Comparison of ENCODE assay signal across 24 cellular contexts in genomic region chr4:7366958-7367353, GRCh38.
DNase-seq lines count a peak whose midpoint lies in the region; ATAC-seq and TF ChIP-seq lines count a peak whose summit lies in the region.
"Had no signal": no experiment of that assay in that cellular context is flagged by ENCODE, and none has a peak within 500 bp of the region (broad histone marks: within the 10 kb centered on the region; RNA-seq: fewer than 3 reads in every experiment).

No MANE protein-coding gene starts in this region.

- H3K9ac ChIP-seq in SK-N-SH: no peak overlapping the region
- no peak overlapping the region for H3K9ac ChIP-seq in endodermal cell (ENCODE audit: extremely low read depth, low read length, poor library complexity, severe bottlenecking)
- H3K9ac ChIP-seq in neural progenitor cell: no peak overlapping the region
- H3K9ac ChIP-seq: GM23248 had no signal

- H3K4me1 ChIP-seq in SK-N-SH (ENCODE audit: control insufficient read depth in 1 of 2, insufficient read depth in 2 of 2, low read depth in 1 of 2, low read length in 1 of 2) (peaks cover 5 to 22% of the 10 kb centered on the region in 2 experiments; a peak in 1 of 4 replicates), endodermal cell (ENCODE audit: control insufficient read depth, insufficient read depth, low read length) (no peaks in the 10 kb centered on the region), neural progenitor cell (peaks cover 4% of the 10 kb centered on the region), upper lobe of right lung (peaks cover 19% of the 10 kb centered on the region)
- H3K4me1 ChIP-seq: SJCRH30 had no signal

- H3K27me3 Mint-ChIP-seq in endodermal cell (ENCODE audit: insufficient read depth) (peaks cover 58% of the 10 kb centered on the region), neural progenitor cell (ENCODE audit: insufficient read depth, low read depth) (peaks cover 3% of the 10 kb centered on the region)
- peaks cover 3% of the 10 kb centered on the region for H3K27me3 Mint-ChIP-seq in activated naive CD4-positive, alpha-beta T cell treated with anti-CD3 and anti-CD28 coated beads for 36 hours (ENCODE audit: low read depth)
- H3K27me3 Mint-ChIP-seq: B cell had no signal

- H3K9me3 ChIP-seq in SK-N-SH (no peaks in the 10 kb centered on the region), endodermal cell (ENCODE audit: control insufficient read depth, low read length) (no peaks in the 10 kb centered on the region), neural progenitor cell (ENCODE audit: low read depth) (no peaks in the 10 kb centered on the region), upper lobe of right lung (no peaks in the 10 kb centered on the region)
- H3K9me3 ChIP-seq: MG63, SJCRH30 had no signal

- peak overlapping the region; percentile 20 for H3K27ac Mint-ChIP-seq in endodermal cell
- no peak overlapping the region for H3K27ac Mint-ChIP-seq in neural progenitor cell
- no peak overlapping the region for H3K27ac Mint-ChIP-seq in activated naive CD4-positive, alpha-beta T cell treated with anti-CD3 and anti-CD28 coated beads for 36 hours
- H3K27ac Mint-ChIP-seq: B cell, H9 had no signal

- CTCF ChIA-PET in SK-N-SH (lab: Yijun Ruan, JAX): interaction anchor here (0.6 to 0.9 kb wide), 2 partner anchors 31 to 293 kb away, joined by 3 to 5 read pairs; no protein-coding TSS in a partner anchor
- CTCF ChIA-PET in activated naive CD4-positive, alpha-beta T cell treated with anti-CD3 and anti-CD28 coated beads for 36 hours (lab: Charles Lee): no interaction called here

- TF ChIP-seq RAD21 in SK-N-SH (IDR thresholded peaks at IDR 0.05; ENCODE audit: low read length): no peak

- H3K27ac ChIP-seq in SK-N-SH (ENCODE audit: low read depth in 2 of 2, low read length in 1 of 2) (no peak overlapping the region), endodermal cell (ENCODE audit: low read depth, low read length) (no peak overlapping the region), neural progenitor cell (no peak overlapping the region), upper lobe of right lung (no peak overlapping the region)
- H3K27ac ChIP-seq: 22Rv1, GM23248, PC-9, SJCRH30 had no signal

- H3K36me3 Mint-ChIP-seq in endodermal cell (ENCODE audit: low read depth): no peaks in the 10 kb centered on the region
- H3K36me3 Mint-ChIP-seq in neural progenitor cell: no peaks in the 10 kb centered on the region
- no peaks in the 10 kb centered on the region for H3K36me3 Mint-ChIP-seq in activated naive CD4-positive, alpha-beta T cell treated with anti-CD3 and anti-CD28 coated beads for 36 hours (ENCODE audit: low read depth)

- no peak for DNase-seq in SK-N-SH
- no peak for DNase-seq in endodermal cell
- no peak for DNase-seq in neural progenitor cell (ENCODE audit: low spot score)
- no peak for DNase-seq in upper lobe of right lung
- DNase-seq in activated naive CD4-positive, alpha-beta T cell treated with anti-CD3 and anti-CD28 coated beads for 36 hours: no peak
- no peak for DNase-seq in COLO668 (lab: John Stamatoyannopoulos, UW; ENCODE audit: unreplicated experiment)
- DNase-seq: DMS153, DND-41, GM23248, H9, KBM-7, MG63, NCI-H146, NCI-H1930, NCI-H446, NCI-H524 treated with DMSO at 0.1 percent for 48 hours, NCI-H774, PC-9 had no signal

- no peak overlapping the region for H3K4me3 ChIP-seq in SK-N-SH (ENCODE audit: low read depth in 2 of 2, low read length in 1 of 2)
- H3K4me3 ChIP-seq in endodermal cell (ENCODE audit: low read length): no peak overlapping the region
- no peak overlapping the region for H3K4me3 ChIP-seq in neural progenitor cell
- H3K4me3 ChIP-seq in upper lobe of right lung: no peak overlapping the region
- H3K4me3 ChIP-seq: GM23248, MG63, PC-9, SJCRH30 had no signal

- H3K4me3 Mint-ChIP-seq in endodermal cell (no peak overlapping the region), neural progenitor cell (peak overlapping the region; percentile 6)
- H3K4me3 Mint-ChIP-seq in activated naive CD4-positive, alpha-beta T cell treated with anti-CD3 and anti-CD28 coated beads for 36 hours: no peak overlapping the region
- H3K4me3 Mint-ChIP-seq: B cell, H9 had no signal

- no peaks in the 10 kb centered on the region for H3K9me2 ChIP-seq in SK-N-SH

- H3K36me3 ChIP-seq in SK-N-SH (replicated peaks in 1 of 2; ENCODE audit: control insufficient read depth in 1 of 2, insufficient read depth in 2 of 2, low read length in 1 of 2) (no peaks in the 10 kb centered on the region), endodermal cell (ENCODE audit: control insufficient read depth, insufficient read depth, low read length) (no peaks in the 10 kb centered on the region), neural progenitor cell (no peaks in the 10 kb centered on the region), upper lobe of right lung (no peaks in the 10 kb centered on the region)
- H3K36me3 ChIP-seq: MG63, SJCRH30 had no signal

- no peak for TF ChIP-seq EP300 in SK-N-SH (IDR thresholded peaks at IDR 0.05; ENCODE audit: borderline replicate concordance in 1 of 2, low read depth in 1 of 2, low read length in 1 of 2)

- TF ChIP-seq CTCF in SK-N-SH (IDR thresholded peaks at IDR 0.05) (no peak), endodermal cell (conservative IDR thresholded peaks at IDR 0.05) (no peak), neural progenitor cell (IDR thresholded peaks at IDR 0.05) (no peak), upper lobe of right lung (IDR thresholded peaks at IDR 0.05) (no peak)

- ATAC-seq in SK-N-SH treated with all-trans-retinoic acid at 6 μM for 48 hours (no peak), upper lobe of right lung (peak; percentile 2), HG02763 (IDR thresholded peaks at IDR 0.05; ENCODE audit: unreplicated experiment) (no peak)
- ATAC-seq: Right ventricle myocardium inferior had no signal

- WGBS in SK-N-SH (ENCODE audit: low lambda C conversion rate): 62% methylated on average over 7 of the region's 7 CpGs
- 81 to 86% methylated on average over 7 of the region's 7 CpGs for WGBS in endodermal cell (ENCODE audit: insufficient coverage in 1 of 2, insufficient read length in 1 of 2), 2 experiments

- H3K79me2 ChIP-seq in SK-N-SH (ENCODE audit: insufficient read depth) (no peaks in the 10 kb centered on the region), neural progenitor cell (ENCODE audit: low read depth) (no peaks in the 10 kb centered on the region)

- H3K9me3 Mint-ChIP-seq in endodermal cell: no peaks in the 10 kb centered on the region
- H3K9me3 Mint-ChIP-seq in neural progenitor cell: no peaks in the 10 kb centered on the region
- H3K9me3 Mint-ChIP-seq in activated naive CD4-positive, alpha-beta T cell treated with anti-CD3 and anti-CD28 coated beads for 36 hours: no peaks in the 10 kb centered on the region

- no peak overlapping the region for H3K4me2 ChIP-seq in SK-N-SH
- no peak overlapping the region for H3K4me2 ChIP-seq in neural progenitor cell
- H3K4me2 ChIP-seq: PC-9 had no signal

- H4K20me1 ChIP-seq in SK-N-SH (ENCODE audit: insufficient read depth): no peaks in the 10 kb centered on the region
- no peaks in the 10 kb centered on the region for H4K20me1 ChIP-seq in neural progenitor cell (ENCODE audit: low read depth)

- H3K4me1 Mint-ChIP-seq in endodermal cell: no peaks in the 10 kb centered on the region
- peaks cover 52% of the 10 kb centered on the region for H3K4me1 Mint-ChIP-seq in neural progenitor cell
- no peaks in the 10 kb centered on the region for H3K4me1 Mint-ChIP-seq in activated naive CD4-positive, alpha-beta T cell treated with anti-CD3 and anti-CD28 coated beads for 36 hours (ENCODE audit: low read depth)
- H3K4me1 Mint-ChIP-seq: B cell had no signal

- POLR2A ChIA-PET in SK-N-SH (lab: Yijun Ruan, JAX): interaction anchor here (0.6 kb wide), 1 partner anchor 141 kb away, joined by 3 read pairs; no protein-coding TSS in a partner anchor

- intact Hi-C loops in upper lobe of right lung (cut with DNase I): no loop called here
- intact Hi-C loops in activated naive CD4-positive, alpha-beta T cell treated with anti-CD3 and anti-CD28 coated beads for 36 hours (cut with micrococcal nuclease): no loop called here

- no peak overlapping the region for H2AFZ ChIP-seq in SK-N-SH (ENCODE audit: low read depth)
- no peak overlapping the region for H2AFZ ChIP-seq in neural progenitor cell (replicated peaks)
- H2AFZ ChIP-seq: GM23248, PC-9 had no signal

- H3K27me3 ChIP-seq in SK-N-SH (ENCODE audit: insufficient read depth) (peaks cover 14% of the 10 kb centered on the region; the same call in 1 of the 2 replicates), endodermal cell (ENCODE audit: control insufficient read depth, insufficient read depth, low read length, poor library complexity, severe bottlenecking) (peaks cover 30% of the 10 kb centered on the region), neural progenitor cell (no peaks in the 10 kb centered on the region), upper lobe of right lung (no peaks in the 10 kb centered on the region)
- H3K27me3 ChIP-seq: MG63 had no signal

- no peaks in the 10 kb centered on the region for H3F3A ChIP-seq in SK-N-SH (replicated peaks; ENCODE audit: insufficient read depth)
- H3F3A ChIP-seq in neural progenitor cell (ENCODE audit: low read depth): no peaks in the 10 kb centered on the region

TF ChIP-seq in SK-N-SH treated with all-trans-retinoic acid at 6 μM for 48 hours, 23 proteins besides CTCF, POLR2A, EP300 and RAD21 (continues in another document):
- TF ChIP-seq ESRRG (CRISPR knock-in tag; IDR thresholded peaks at IDR 0.05) (no peak), ZNF70 (CRISPR knock-in tag; IDR thresholded peaks at IDR 0.05) (peak; percentile 91)

TF ChIP-seq in SK-N-SH, 30 proteins besides CTCF, POLR2A, EP300 and RAD21 (continues in another document):
- TF ChIP-seq FOXM1 (IDR thresholded peaks at IDR 0.05; ENCODE audit: low read depth): no peak
- TF ChIP-seq, protein P1, sequence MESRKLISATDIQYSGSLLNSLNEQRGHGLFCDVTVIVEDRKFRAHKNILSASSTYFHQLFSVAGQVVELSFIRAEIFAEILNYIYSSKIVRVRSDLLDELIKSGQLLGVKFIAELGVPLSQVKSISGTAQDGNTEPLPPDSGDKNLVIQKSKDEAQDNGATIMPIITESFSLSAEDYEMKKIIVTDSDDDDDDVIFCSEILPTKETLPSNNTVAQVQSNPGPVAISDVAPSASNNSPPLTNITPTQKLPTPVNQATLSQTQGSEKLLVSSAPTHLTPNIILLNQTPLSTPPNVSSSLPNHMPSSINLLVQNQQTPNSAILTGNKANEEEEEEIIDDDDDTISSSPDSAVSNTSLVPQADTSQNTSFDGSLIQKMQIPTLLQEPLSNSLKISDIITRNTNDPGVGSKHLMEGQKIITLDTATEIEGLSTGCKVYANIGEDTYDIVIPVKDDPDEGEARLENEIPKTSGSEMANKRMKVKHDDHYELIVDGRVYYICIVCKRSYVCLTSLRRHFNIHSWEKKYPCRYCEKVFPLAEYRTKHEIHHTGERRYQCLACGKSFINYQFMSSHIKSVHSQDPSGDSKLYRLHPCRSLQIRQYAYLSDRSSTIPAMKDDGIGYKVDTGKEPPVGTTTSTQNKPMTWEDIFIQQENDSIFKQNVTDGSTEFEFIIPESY (IDR thresholded peaks at IDR 0.05; ENCODE audit: borderline replicate concordance, low read depth): no peak
- no peak for TF ChIP-seq MEF2A (IDR thresholded peaks at IDR 0.05; ENCODE audit: borderline replicate concordance, low read depth)
